28 cellular contexts compared by ENCODE assay signal in the genomic region with DNA sequence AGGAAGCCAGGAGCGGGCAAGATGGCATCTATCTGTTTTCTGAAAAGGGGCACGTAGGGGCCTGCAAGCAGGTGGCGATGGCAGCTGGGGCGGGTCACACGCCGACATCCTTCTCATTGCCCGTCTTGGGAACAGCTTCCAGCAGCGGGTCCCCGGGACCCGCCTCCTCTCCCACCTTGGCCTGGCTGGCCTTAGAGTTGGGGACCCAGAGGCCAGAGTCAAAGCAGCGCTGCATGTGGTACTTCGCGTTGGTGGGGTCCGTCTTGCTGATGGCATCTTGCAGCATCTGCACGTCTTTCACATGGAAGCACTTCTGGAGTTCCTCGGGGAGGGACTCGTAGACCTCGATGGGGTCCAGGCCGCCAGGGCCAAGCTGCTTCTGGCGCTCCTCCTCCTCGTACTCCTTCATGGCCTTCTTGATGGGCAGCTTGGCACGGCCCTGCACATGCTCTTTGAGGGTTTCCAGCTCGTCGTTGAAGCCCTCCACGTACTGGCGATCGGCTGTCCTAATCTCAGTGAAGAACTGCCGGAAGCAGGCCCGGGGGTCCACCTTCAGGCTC.
"Had no signal": no experiment of that assay in that cellular context is flagged by ENCODE, and none has a peak within 500 bp of the region (broad histone marks: within the 10 kb centered on the region; RNA-seq: fewer than 3 reads in every experiment).

No MANE protein-coding gene starts in this region.

- H3K4me1 ChIP-seq: colonic mucosa, foreskin keratinocyte, gastrocnemius medialis had no signal

- H3K9me3 Mint-ChIP-seq: dendritic cell treated with granulocyte-macrophage colony-stimulating factor and Interleukin-4, amounts not matched to agents 40 ng/mL and 50 ng/mL, for 4 days had no signal

- ATAC-seq: effector memory CD8-positive, alpha-beta T cell; esophagus mucosa; foreskin keratinocyte; gastrocnemius medialis; gastroesophageal sphincter; heart left ventricle; heart right ventricle had no signal

- DNase-seq: colonic mucosa; cortex of kidney; dermis blood vessel endothelial cell; dorsolateral prefrontal cortex; effector CD4-positive, alpha-beta T cell; effector CD8-positive, alpha-beta T cell; effector memory CD4-positive, alpha-beta T cell; effector memory CD8-positive, alpha-beta T cell; erythroblast; esophagus squamous epithelium; foreskin fibroblast; foreskin keratinocyte; foreskin melanocyte; gastrocnemius medialis; glutamatergic neuron; head of caudate nucleus; heart left ventricle; heart right ventricle had no signal

- H3K36me3 ChIP-seq: colonic mucosa, esophagus muscularis mucosa, esophagus squamous epithelium, gastrocnemius medialis, gastroesophageal sphincter, heart left ventricle, heart right ventricle had no signal

- H3K27ac Mint-ChIP-seq: dendritic cell treated with granulocyte-macrophage colony-stimulating factor and Interleukin-4, amounts not matched to agents 40 ng/mL and 50 ng/mL, for 4 days; effector memory CD8-positive, alpha-beta T cell had no signal

- FAIRE-seq: colon, endometrium, endothelial cell of umbilical vein, frontal cortex had no signal

- H3K9me3 ChIP-seq: colonic mucosa, esophagus muscularis mucosa, esophagus squamous epithelium, gastrocnemius medialis, gastroesophageal sphincter, heart left ventricle, heart right ventricle had no signal

- H3K4me3 ChIP-seq: colonic mucosa, coronary artery, dorsolateral prefrontal cortex, esophagus muscularis mucosa, esophagus squamous epithelium, gastrocnemius medialis, gastroesophageal sphincter, heart left ventricle, heart right ventricle had no signal

- H3K27ac ChIP-seq: colonic mucosa, coronary artery, dorsolateral prefrontal cortex, epithelial cell of prostate, esophagus muscularis mucosa, esophagus squamous epithelium, foreskin keratinocyte, gastrocnemius medialis, gastroesophageal sphincter, heart left ventricle, heart right ventricle had no signal

- H3K27me3 ChIP-seq: colonic mucosa, esophagus muscularis mucosa, esophagus squamous epithelium, foreskin keratinocyte, gastrocnemius medialis, heart left ventricle had no signal

- H3K4me3 Mint-ChIP-seq: dendritic cell treated with granulocyte-macrophage colony-stimulating factor and Interleukin-4, amounts not matched to agents 40 ng/mL and 50 ng/mL, for 4 days; effector memory CD8-positive, alpha-beta T cell had no signal
